Comparison of ENCODE assay signal across 12 cellular contexts in the genomic region with DNA sequence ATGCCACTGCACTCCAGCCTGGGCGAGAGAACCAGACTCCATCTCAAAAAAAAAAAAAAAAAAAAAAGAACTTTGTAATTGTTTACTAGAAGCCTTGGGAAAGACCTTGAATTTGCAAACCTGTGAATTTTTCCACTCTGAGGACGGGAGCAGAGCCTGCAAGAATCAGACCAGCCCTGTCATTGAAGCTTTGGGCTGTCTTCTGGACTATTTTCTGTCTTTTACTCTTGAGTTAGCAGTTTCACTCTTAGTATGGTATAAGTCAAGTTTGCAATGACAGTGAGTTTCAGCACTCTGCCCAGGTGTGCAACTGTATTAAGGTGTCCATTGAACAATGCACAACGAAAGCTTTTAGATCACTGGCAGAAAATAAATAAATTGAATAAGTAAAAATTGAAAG.
DNase-seq lines count a peak whose midpoint lies in the region; ATAC-seq and TF ChIP-seq lines count a peak whose summit lies in the region.
"Had no signal": no experiment of that assay in that cellular context is flagged by ENCODE, and none has a peak within 500 bp of the region (broad histone marks: within the 10 kb centered on the region; RNA-seq: fewer than 3 reads in every experiment).

No MANE protein-coding gene starts in this region.

- no peaks in the 10 kb centered on the region for H4K20me1 ChIP-seq in OCI-LY3 (ENCODE audit: insufficient read depth, low read length)

- H3K4me1 ChIP-seq in OCI-LY3 (ENCODE audit: low read length) (peaks cover 43% of the 10 kb centered on the region), ovary (ENCODE audit: insufficient read depth) (no peaks in the 10 kb centered on the region), prostate gland (replicated peaks) (no peaks in the 10 kb centered on the region)

- no peak overlapping the region for H3K9ac ChIP-seq in OCI-LY3 (ENCODE audit: low read length)

- H3K79me2 ChIP-seq in OCI-LY3 (ENCODE audit: low read length): no peaks in the 10 kb centered on the region

- no peak overlapping the region; the same call in 1 of the 2 replicates for H3K4me3 ChIP-seq in OCI-LY3 (ENCODE audit: low read length)
- H3K4me3 ChIP-seq in ovary: no peak overlapping the region
- no peak overlapping the region for H3K4me3 ChIP-seq in prostate gland
- H3K4me3 ChIP-seq: esophagus muscularis mucosa, SJSA1, spleen had no signal

- H3K27ac ChIP-seq in OCI-LY3 (ENCODE audit: low read length) (no peak overlapping the region), ovary (no peak overlapping the region), prostate gland (no peak overlapping the region)
- H3K27ac ChIP-seq: SJSA1, spleen had no signal

- intact Hi-C loops in ovary (cut with DNase I) (no loop called here), prostate gland (cut with DNase I) (loop anchor here (5.0 kb wide), 1 partner anchor 80 kb away; the partner anchor contains the start of gene KRAS)

- H2AFZ ChIP-seq in OCI-LY3 (ENCODE audit: low read depth, low read length): no peak overlapping the region

- peak overlapping the region; percentile 45 for H3K4me2 ChIP-seq in OCI-LY3 (ENCODE audit: low read length)

- DNase-seq in ovary (no peak), prostate gland (ENCODE audit: low spot score) (no peak), globus pallidus (ENCODE audit: low spot score) (no peak)
- DNase-seq in stimulated activated CD4-positive, alpha-beta T cell treated with anti-CD3 and anti-CD28 coated beads, Interleukin-2, amount 100 ng/mL, for 24 hours: no peak
- DNase-seq: NCI-H2227 treated with DMSO at 0.1 percent for 48 hours, spleen had no signal

- ATAC-seq in GM18861 (IDR thresholded peaks at IDR 0.05; ENCODE audit: unreplicated experiment) (peak; percentile 79), GM21381 (IDR thresholded peaks at IDR 0.05; ENCODE audit: unreplicated experiment) (peak; percentile 80), HG03025 (IDR thresholded peaks at IDR 0.05; ENCODE audit: low FRiP score, unreplicated experiment) (peak; percentile 91)

- no peak for TF ChIP-seq EP300 in ovary (IDR thresholded peaks at IDR 0.05)

- H3K36me3 ChIP-seq in OCI-LY3 (replicated peaks; ENCODE audit: low read depth, low read length): no peaks in the 10 kb centered on the region
- no peaks in the 10 kb centered on the region for H3K36me3 ChIP-seq in ovary
- H3K36me3 ChIP-seq in prostate gland: no peaks in the 10 kb centered on the region
- H3K36me3 ChIP-seq: esophagus muscularis mucosa, SJSA1, spleen had no signal

- H3K9me3 ChIP-seq in OCI-LY3 (ENCODE audit: insufficient read depth, low read length) (no peaks in the 10 kb centered on the region), ovary (no peaks in the 10 kb centered on the region), prostate gland (no peaks in the 10 kb centered on the region)
- H3K9me3 ChIP-seq: esophagus muscularis mucosa, SJSA1, spleen had no signal

- no peak for TF ChIP-seq POLR2A in ovary (IDR thresholded peaks at IDR 0.05)
- no peak for TF ChIP-seq POLR2A in prostate gland (IDR thresholded peaks at IDR 0.05)

- 18 to 49% (median 26%) methylated on average over 3 of the region's 3 CpGs for WGBS in ovary, 3 donors
- WGBS in prostate gland: 79% methylated on average over 3 of the region's 3 CpGs

- no peaks in the 10 kb centered on the region for H3K27me3 ChIP-seq in OCI-LY3 (ENCODE audit: low read depth, low read length)
- no peaks in the 10 kb centered on the region for H3K27me3 ChIP-seq in ovary
- no peaks in the 10 kb centered on the region for H3K27me3 ChIP-seq in prostate gland (replicated peaks; ENCODE audit: insufficient read depth)
- H3K27me3 ChIP-seq: esophagus muscularis mucosa, SJSA1, spleen had no signal

- TF ChIP-seq CTCF in OCI-LY3 (IDR thresholded peaks at IDR 0.05; ENCODE audit: low read depth, low read length): no peak
- no peak for TF ChIP-seq CTCF in ovary (IDR thresholded peaks at IDR 0.05)
- TF ChIP-seq CTCF in prostate gland (IDR thresholded peaks at IDR 0.05): no peak
